1 cellular context compared by ENCODE assay signal in the genomic region with DNA sequence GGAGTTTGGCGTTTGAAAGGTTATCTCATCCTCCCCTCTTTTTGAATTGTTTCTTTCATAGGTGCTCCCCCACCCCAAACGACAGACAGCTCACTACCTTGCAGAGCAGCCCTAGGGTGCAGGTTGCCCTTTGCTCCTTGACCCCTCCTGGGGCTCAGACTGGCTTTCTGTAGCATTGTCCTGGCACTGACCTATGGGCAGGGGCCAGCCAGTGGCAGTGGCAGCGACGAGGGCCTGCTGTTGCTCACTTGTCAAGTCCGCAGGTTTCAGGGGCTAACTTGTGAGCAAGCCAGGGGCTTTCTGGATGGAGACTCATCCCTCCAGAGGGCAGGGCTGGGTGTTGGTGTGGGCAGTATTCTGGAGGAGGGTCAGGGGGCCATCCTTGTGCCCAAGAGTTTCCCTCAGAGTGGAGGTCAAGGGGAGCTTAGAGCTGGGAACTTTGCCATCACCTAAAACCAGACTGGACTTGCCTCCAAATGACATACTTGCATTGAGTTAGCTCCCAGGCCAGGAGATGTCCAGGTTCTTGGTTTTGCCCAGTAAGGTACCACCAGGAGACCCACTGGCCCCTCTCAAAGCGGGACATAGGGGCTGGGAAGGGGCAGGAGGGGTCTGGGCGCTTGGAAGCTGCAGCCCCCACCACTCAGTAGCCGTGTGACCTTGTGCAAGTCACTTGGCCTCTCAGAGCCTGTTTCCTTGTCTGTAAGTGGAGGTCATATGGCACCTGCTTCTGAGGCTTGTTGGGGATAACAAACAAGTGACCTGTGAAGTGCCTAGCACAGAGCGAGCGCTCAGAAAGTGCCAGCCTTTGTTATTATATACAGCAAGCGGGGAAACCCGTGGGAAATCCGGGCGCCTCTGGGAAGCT.
TF ChIP-seq lines count a peak whose summit lies in the region.

No MANE protein-coding gene starts in this region.

TF ChIP-seq in K562, 482 proteins besides CTCF, POLR2A, EP300 and RAD21 (continued from another document):
- peak; percentile 55; the same call in 1 of the 2 replicates for TF ChIP-seq ZNF589 (CRISPR knock-in tag; IDR thresholded peaks at IDR 0.05; ENCODE audit: low read depth)
- 0 out of 2 replicates have a peak, but pooled peaks have one; percentile 53 for TF ChIP-seq CAMTA2 (CRISPR knock-in tag; conservative IDR thresholded peaks at IDR 0.05)
- TF ChIP-seq, protein P1, sequence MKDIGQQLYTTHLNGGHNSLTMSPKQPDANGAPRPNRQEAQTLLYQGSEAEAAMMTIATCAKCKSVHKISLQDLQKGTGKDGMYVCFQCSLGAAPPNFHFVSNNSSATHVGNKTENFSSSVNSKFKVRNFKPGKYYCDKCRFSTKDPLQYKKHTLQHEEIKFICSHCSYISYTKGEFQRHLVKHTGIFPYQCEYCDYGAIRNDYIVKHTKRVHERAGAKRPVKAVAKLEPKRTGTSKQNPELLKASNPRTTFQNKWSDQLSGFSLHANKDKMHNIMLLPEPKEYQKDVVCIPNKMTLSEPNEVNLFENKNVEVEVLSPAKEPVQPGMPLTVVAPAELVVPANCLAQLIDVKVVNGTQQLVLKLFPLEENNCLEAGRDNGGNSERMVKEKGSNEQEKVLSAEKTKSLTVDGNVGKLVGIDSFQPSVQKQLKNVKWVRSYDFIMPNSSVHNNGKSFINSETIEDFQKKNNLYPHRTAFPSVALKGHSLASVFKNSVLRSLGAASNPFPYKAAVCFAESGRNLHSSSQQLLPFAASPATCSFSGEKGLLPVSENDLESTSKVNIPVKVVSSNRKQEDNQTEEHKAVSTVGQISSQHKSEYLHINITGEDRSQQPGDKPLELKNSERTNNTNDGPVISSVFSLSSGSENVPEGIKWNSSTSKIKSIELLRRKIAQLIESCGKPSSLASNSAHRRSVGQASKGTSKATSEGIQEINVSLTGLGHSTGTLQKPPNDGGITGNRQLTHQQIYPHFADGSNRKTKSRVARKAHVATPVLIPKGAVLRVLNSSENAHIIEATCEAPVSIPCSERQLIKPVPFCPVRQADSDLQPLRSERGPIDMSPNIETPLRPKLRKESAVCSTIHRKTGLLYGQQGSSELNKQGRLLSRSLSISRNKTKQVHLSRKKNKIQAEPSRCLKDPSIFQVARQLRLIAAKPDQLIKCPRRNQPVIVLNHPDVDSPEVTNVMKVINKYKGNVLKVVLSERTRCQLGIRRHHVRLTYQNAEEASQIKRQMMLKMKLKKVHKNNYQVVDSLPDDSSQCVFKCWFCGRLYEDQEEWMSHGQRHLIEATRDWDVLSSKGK (CRISPR knock-in tag; IDR thresholded peaks at IDR 0.05): no peak
- no peak for TF ChIP-seq MTA1 (IDR thresholded peaks at IDR 0.05; ENCODE audit: borderline replicate concordance)
- TF ChIP-seq NR2C1 (IDR thresholded peaks at IDR 0.05): peak; percentile 73
- peak; percentile 67 for TF ChIP-seq NR2C1 (tag; IDR thresholded peaks at IDR 0.05)
- TF ChIP-seq CBFB (CRISPR knock-in tag; IDR thresholded peaks at IDR 0.05): no peak
- TF ChIP-seq ATF7 (IDR thresholded peaks at IDR 0.05): 0 out of 2 replicates have a peak, but pooled peaks have one; percentile 42
- TF ChIP-seq ERF (CRISPR knock-in tag; IDR thresholded peaks at IDR 0.05): 0 out of 2 replicates have a peak, but pooled peaks have one; percentile 17
- TF ChIP-seq ZFP36 (IDR thresholded peaks at IDR 0.05; ENCODE audit: low read depth, low read length, partially characterized antibody): peak; percentile 21
- no peak for TF ChIP-seq NR2C2 (CRISPR knock-in tag; IDR thresholded peaks at IDR 0.05)
- peak; percentile 71 for TF ChIP-seq NR2C2 (tag; IDR thresholded peaks at IDR 0.05)
- no peak for TF ChIP-seq ZNF184 (CRISPR knock-in tag; IDR thresholded peaks at IDR 0.05)
- TF ChIP-seq RBM25 (IDR thresholded peaks at IDR 0.05; ENCODE audit: low read depth, low read length, severe bottlenecking): peak; percentile 15
- no peak for TF ChIP-seq NR0B1 (IDR thresholded peaks at IDR 0.05; ENCODE audit: partially characterized antibody)
- peak; percentile 73; the same call in 1 of the 2 replicates for TF ChIP-seq ZNF134 (CRISPR knock-in tag; conservative IDR thresholded peaks at IDR 0.05)
- TF ChIP-seq, protein P2, sequence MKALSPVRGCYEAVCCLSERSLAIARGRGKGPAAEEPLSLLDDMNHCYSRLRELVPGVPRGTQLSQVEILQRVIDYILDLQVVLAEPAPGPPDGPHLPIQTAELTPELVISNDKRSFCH (CRISPR knock-in tag; IDR thresholded peaks at IDR 0.05): no peak
- TF ChIP-seq, protein P2 (tag; IDR thresholded peaks at IDR 0.05): 0 out of 2 replicates have a peak, but pooled peaks have one; percentile 23
- TF ChIP-seq, protein P3, sequence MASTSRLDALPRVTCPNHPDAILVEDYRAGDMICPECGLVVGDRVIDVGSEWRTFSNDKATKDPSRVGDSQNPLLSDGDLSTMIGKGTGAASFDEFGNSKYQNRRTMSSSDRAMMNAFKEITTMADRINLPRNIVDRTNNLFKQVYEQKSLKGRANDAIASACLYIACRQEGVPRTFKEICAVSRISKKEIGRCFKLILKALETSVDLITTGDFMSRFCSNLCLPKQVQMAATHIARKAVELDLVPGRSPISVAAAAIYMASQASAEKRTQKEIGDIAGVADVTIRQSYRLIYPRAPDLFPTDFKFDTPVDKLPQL (IDR thresholded peaks at IDR 0.05; ENCODE audit: extremely low read depth, insufficient read length): no peak
- no peak for TF ChIP-seq U2AF2 (optimal IDR thresholded peaks at IDR 0.05; ENCODE audit: low read depth, low read length)
- no peak for TF ChIP-seq DPF2 (IDR thresholded peaks at IDR 0.05)
- TF ChIP-seq, protein P4, sequence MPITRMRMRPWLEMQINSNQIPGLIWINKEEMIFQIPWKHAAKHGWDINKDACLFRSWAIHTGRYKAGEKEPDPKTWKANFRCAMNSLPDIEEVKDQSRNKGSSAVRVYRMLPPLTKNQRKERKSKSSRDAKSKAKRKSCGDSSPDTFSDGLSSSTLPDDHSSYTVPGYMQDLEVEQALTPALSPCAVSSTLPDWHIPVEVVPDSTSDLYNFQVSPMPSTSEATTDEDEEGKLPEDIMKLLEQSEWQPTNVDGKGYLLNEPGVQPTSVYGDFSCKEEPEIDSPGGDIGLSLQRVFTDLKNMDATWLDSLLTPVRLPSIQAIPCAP (CRISPR knock-in tag; IDR thresholded peaks at IDR 0.05; ENCODE audit: borderline replicate concordance): no peak
- 0 out of 2 replicates have a peak, but pooled peaks have one; percentile 16 for TF ChIP-seq ZNF324 (CRISPR knock-in tag; IDR thresholded peaks at IDR 0.05)
- peak in 1 of 2 experiments; percentile 44; a peak in 2 of 4 replicates for TF ChIP-seq SRF (CRISPR knock-in tag; IDR thresholded peaks at IDR 0.05)
- TF ChIP-seq, protein P5, sequence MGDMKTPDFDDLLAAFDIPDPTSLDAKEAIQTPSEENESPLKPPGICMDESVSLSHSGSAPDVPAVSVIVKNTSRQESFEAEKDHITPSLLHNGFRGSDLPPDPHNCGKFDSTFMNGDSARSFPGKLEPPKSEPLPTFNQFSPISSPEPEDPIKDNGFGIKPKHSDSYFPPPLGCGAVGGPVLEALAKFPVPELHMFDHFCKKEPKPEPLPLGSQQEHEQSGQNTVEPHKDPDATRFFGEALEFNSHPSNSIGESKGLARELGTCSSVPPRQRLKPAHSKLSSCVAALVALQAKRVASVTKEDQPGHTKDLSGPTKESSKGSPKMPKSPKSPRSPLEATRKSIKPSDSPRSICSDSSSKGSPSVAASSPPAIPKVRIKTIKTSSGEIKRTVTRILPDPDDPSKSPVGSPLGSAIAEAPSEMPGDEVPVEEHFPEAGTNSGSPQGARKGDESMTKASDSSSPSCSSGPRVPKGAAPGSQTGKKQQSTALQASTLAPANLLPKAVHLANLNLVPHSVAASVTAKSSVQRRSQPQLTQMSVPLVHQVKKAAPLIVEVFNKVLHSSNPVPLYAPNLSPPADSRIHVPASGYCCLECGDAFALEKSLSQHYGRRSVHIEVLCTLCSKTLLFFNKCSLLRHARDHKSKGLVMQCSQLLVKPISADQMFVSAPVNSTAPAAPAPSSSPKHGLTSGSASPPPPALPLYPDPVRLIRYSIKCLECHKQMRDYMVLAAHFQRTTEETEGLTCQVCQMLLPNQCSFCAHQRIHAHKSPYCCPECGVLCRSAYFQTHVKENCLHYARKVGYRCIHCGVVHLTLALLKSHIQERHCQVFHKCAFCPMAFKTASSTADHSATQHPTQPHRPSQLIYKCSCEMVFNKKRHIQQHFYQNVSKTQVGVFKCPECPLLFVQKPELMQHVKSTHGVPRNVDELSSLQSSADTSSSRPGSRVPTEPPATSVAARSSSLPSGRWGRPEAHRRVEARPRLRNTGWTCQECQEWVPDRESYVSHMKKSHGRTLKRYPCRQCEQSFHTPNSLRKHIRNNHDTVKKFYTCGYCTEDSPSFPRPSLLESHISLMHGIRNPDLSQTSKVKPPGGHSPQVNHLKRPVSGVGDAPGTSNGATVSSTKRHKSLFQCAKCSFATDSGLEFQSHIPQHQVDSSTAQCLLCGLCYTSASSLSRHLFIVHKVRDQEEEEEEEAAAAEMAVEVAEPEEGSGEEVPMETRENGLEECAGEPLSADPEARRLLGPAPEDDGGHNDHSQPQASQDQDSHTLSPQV (IDR thresholded peaks at IDR 0.05): peak; percentile 45; the same call in 1 of the 2 replicates
- TF ChIP-seq ZNF436 (CRISPR knock-in tag; IDR thresholded peaks at IDR 0.05): no peak
- no peak for TF ChIP-seq SNIP1 (IDR thresholded peaks at IDR 0.05; ENCODE audit: low read depth)
- TF ChIP-seq ZZZ3 (IDR thresholded peaks at IDR 0.05): no peak
- TF ChIP-seq PHF21A (IDR thresholded peaks at IDR 0.05; ENCODE audit: borderline replicate concordance, low read depth): no peak
- TF ChIP-seq ESRRA (IDR thresholded peaks at IDR 0.05; ENCODE audit: borderline replicate concordance, low read depth): peak; percentile 82; the same call in 1 of the 2 replicates
- TF ChIP-seq ZNF263 (CRISPR knock-in tag; IDR thresholded peaks at IDR 0.05; ENCODE audit: borderline replicate concordance): no peak
- TF ChIP-seq ZNF384 (IDR thresholded peaks at IDR 0.05; ENCODE audit: low read depth, low read length): no peak
- no peak for TF ChIP-seq PATZ1 (CRISPR knock-in tag; IDR thresholded peaks at IDR 0.05; ENCODE audit: borderline replicate concordance)
- no peak for TF ChIP-seq TAF9B (IDR thresholded peaks at IDR 0.05; ENCODE audit: partially characterized antibody)
- peak; percentile 24; the same call in 1 of the 2 replicates for TF ChIP-seq ZC3H4 (CRISPR knock-in tag; IDR thresholded peaks at IDR 0.05; ENCODE audit: borderline replicate concordance)
- no peak for TF ChIP-seq NR4A1 (CRISPR knock-in tag; IDR thresholded peaks at IDR 0.05)
- 0 out of 2 replicates have a peak, but pooled peaks have one; percentile 16 for TF ChIP-seq NR4A1 (tag; IDR thresholded peaks at IDR 0.05)
